In the genomic region with DNA sequence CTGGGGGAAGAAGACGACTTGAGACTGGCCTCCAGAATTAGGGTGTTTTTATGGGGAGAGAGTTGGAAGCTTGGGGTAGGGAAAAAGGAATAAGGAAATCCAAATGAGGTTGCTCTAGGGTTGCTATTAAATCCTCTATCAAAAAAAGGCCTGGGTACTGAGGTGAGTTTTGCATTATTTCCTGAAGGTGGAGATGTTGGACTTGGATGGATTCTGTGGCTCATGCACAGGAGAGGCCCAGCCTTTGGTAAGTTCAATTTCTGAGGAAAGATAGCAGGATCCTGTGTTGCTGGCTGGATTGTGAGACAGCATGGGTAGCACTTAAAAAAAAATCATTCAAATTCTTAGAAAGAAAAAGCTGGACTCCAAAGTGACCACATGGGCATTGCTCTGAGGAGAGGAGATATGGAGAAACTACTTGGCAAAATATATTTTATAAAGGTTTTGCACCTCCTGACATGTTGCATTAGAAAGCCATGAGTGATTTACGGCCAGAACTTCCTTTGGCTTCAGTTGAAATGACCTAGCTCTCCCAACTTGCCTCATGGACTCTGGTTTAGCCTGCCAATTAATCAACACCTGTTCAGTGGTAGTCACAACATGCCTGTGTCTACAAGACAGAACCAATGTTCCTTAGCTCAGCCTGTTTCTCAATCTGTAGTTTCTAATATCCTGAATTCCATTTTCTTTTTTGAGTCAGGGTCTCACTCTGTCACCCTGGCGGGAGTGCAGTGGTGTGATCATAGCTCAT, we compare ENCODE assay signal across 8 cellular contexts.
A peak's percentile ranks its signal among the peaks of the same experiment; 100 is the strongest.
DNase-seq lines count a peak whose midpoint lies in the region; TF ChIP-seq lines count a peak whose summit lies in the region.

No MANE protein-coding gene starts in this region.

- peak; percentile 54 for DNase-seq in Ammon's horn (ENCODE audit: low spot score)
- DNase-seq in LNCaP clone FGC (ENCODE audit: low read depth), result peak; percentile 41
- peak; percentile 51 for DNase-seq in OCI-M1 (lab: John Stamatoyannopoulos, UW)
- DNase-seq in inferior parietal cortex (ENCODE audit: extremely low spot score), result peak; percentile 26
- DNase-seq in activated effector memory CD4-positive, alpha-beta T cell treated with anti-CD3 and anti-CD28 coated beads, Interleukin-2, amount 50 U/mL, for 16 hours, result no peak
- no peak for DNase-seq in AG08396 (ENCODE audit: low spot score)
- DNase-seq in activated T-cell treated with anti-CD3 and anti-CD28 coated beads for 4 hours, result no peak
- DNase-seq in effector CD8-positive, alpha-beta T cell (lab: John Stamatoyannopoulos, UW), result no peak

- peak; percentile 85 for TF ChIP-seq CTCF in LNCaP clone FGC (IDR thresholded peaks at IDR 0.05; ENCODE audit: control insufficient read depth, extremely low read depth, insufficient read depth)

- no peak overlapping the region for H3K4me3 ChIP-seq in LNCaP clone FGC (ENCODE audit: low read depth, low read length)

Comparison
In these comparisons a context has a peak if more than half of its experiments do, and no peak if none do; other contexts are left out.
1. DNase-seq: peak in Ammon's horn (single experiment), LNCaP clone FGC (single experiment), OCI-M1 (single experiment) and inferior parietal cortex (single experiment); none in activated effector memory CD4-positive, alpha-beta T cell treated with anti-CD3 and anti-CD28 coated beads, Interleukin-2, amount 50 U/mL, for 16 hours (single experiment), AG08396 (single experiment), activated T-cell treated with anti-CD3 and anti-CD28 coated beads for 4 hours (single experiment) and effector CD8-positive, alpha-beta T cell (single experiment).